In genomic region chr3:123783811-123784210, GRCh38 we compare ENCODE assay signal across 20 cellular contexts.
DNase-seq lines count a peak whose midpoint lies in the region; ATAC-seq, FAIRE-seq and TF ChIP-seq lines count a peak whose summit lies in the region.
"Had no signal": no experiment of that assay in that cellular context is flagged by ENCODE, and none has a peak within 500 bp of the region (broad histone marks: within the 10 kb centered on the region; RNA-seq: fewer than 3 reads in every experiment).

No MANE protein-coding gene starts in this region.

- H4K5ac ChIP-seq in IMR-90 (ENCODE audit: low read depth, low read length) = peak overlapping the region; percentile 96

- no peak overlapping the region for H2AFZ ChIP-seq in IMR-90 (replicated peaks; ENCODE audit: low read length, poor library complexity)

- peak overlapping the region; percentile 43 for H3K9ac ChIP-seq in IMR-90 (ENCODE audit: low read depth, low read length)

- peak overlapping the region; percentile 94 for H3K23ac ChIP-seq in IMR-90 (ENCODE audit: low read depth, low read length)

- peak overlapping the region; percentile 98 for H2BK20ac ChIP-seq in IMR-90 (ENCODE audit: low read depth, low read length)

- peak overlapping the region; percentile 64 for H3K56ac ChIP-seq in IMR-90 (ENCODE audit: extremely low read depth, insufficient read depth, low read length)

- no CpG with 5 or more reads among the region's 4 CpGs for WGBS in IMR-90 (ENCODE audit: extremely low coverage in 2 of 2, insufficient read length in 1 of 2), 2 experiments
- 33% methylated on average over 3 of the region's 4 CpGs for WGBS in right lobe of liver (ENCODE audit: insufficient coverage, low coverage, low lambda C conversion rate, missing lambda C conversion rate)
- WGBS in small intestine, 3 donors = 39 to 49% (median 48%) methylated on average over 4 of the region's 4 CpGs

- H2BK15ac ChIP-seq in IMR-90 (ENCODE audit: low read depth, low read length) = peak overlapping the region; percentile 93; the same call in 2 of the 3 replicates

- peak overlapping the region; percentile 96 for H2BK120ac ChIP-seq in IMR-90 (ENCODE audit: low read depth, low read length)

- intact Hi-C loops in IMR-90 (cut with micrococcal nuclease) = loop anchor here (2.0 to 5.0 kb wide), 2 partner anchors 33 to 98 kb away; partner anchors contain the start of gene MYLK
- intact Hi-C loops in right lobe of liver (cut with DNase I) = no loop called here

- POLR2A ChIA-PET in IMR-90 (lab: Charles Lee; ENCODE audit: unreplicated experiment) = no interaction called here

- H2AK5ac ChIP-seq in IMR-90 (ENCODE audit: low read depth, low read length) = peak overlapping the region; percentile 95

- H3K4me2 ChIP-seq in IMR-90 (ENCODE audit: low read depth, low read length) = no peak overlapping the region

- H3K4me1 ChIP-seq in IMR-90 (ENCODE audit: control insufficient read depth, insufficient read depth, low read length) = peaks cover 38% of the 10 kb centered on the region
- H3K4me1 ChIP-seq in right lobe of liver = peaks cover 0 to 29% (median 10%) of the 10 kb centered on the region in 4 donors
- H3K4me1 ChIP-seq in small intestine (ENCODE audit: control insufficient read depth in 2 of 2, insufficient read depth in 1 of 2, low read depth in 1 of 2, low read length in 1 of 2) = no peaks in the 10 kb centered on the region

- H3K4me3 ChIP-seq in IMR-90 (ENCODE audit: insufficient read depth, low read depth, low read length) = no peak overlapping the region
- no peak overlapping the region for H3K4me3 ChIP-seq in right lobe of liver
- no peak overlapping the region for H3K4me3 ChIP-seq in small intestine (ENCODE audit: low read depth in 1 of 2, low read length in 2 of 2)
- H3K4me3 ChIP-seq: lower lobe of right lung, ovary had no signal

- peaks cover 34 to 69% of the 10 kb centered on the region in 2 experiments; a peak in 3 of 4 replicates for H3K79me1 ChIP-seq in IMR-90 (ENCODE audit: low read depth in 1 of 2, low read length in 2 of 2)

- H4K20me1 ChIP-seq in IMR-90 (ENCODE audit: insufficient read depth, low read length) = peaks cover 7% of the 10 kb centered on the region; the same call in 1 of the 2 replicates

- in situ Hi-C loops in IMR-90 (cut with MboI; ENCODE audit: low sequenced_read_pairs) = no loop called here
- in situ Hi-C loops in GM13976 (cut with MboI; ENCODE audit: low sequenced_read_pairs, unreplicated experiment) = no loop called here

- TF ChIP-seq CTCF in IMR-90 (conservative IDR thresholded peaks at IDR 0.05; ENCODE audit: low read depth, low read length) = no peak
- TF ChIP-seq CTCF in right lobe of liver (IDR thresholded peaks at IDR 0.05) = no peak
- no peak for TF ChIP-seq CTCF in GM13976 (IDR thresholded peaks at IDR 0.05; ENCODE audit: borderline replicate concordance, control extremely low read depth, extremely low read depth, insufficient read depth, missing control alignments)

- H3K4ac ChIP-seq in IMR-90 (ENCODE audit: low read depth, low read length) = peak overlapping the region; percentile 98

- H3K36me3 ChIP-seq in IMR-90 (ENCODE audit: control insufficient read depth, insufficient read depth, low read length) (peaks cover 33% of the 10 kb centered on the region), right lobe of liver (peaks cover 0 to 13% (median 2%) of the 10 kb centered on the region in 4 donors), small intestine (ENCODE audit: control insufficient read depth in 2 of 2, insufficient read depth in 2 of 2, low read length in 2 of 2) (no peaks in the 10 kb centered on the region)
- H3K36me3 ChIP-seq: lower lobe of right lung, ovary, WERI-Rb-1 had no signal

- H3K9me3 ChIP-seq in IMR-90 (ENCODE audit: control insufficient read depth, insufficient read depth, low read length) (no peaks in the 10 kb centered on the region), right lobe of liver (no peaks in the 10 kb centered on the region), small intestine (ENCODE audit: control insufficient read depth, low read depth) (no peaks in the 10 kb centered on the region)
- H3K9me3 ChIP-seq: lower lobe of right lung, ovary had no signal

- no peak for FAIRE-seq in small intestine (lab: Jason Lieb, UNC)

- dilution Hi-C loops in IMR-90 (cut with HindIII; ENCODE audit: low sequenced_read_pairs, unreplicated experiment) = no loop called here

- H3K14ac ChIP-seq in IMR-90 (replicated peaks; ENCODE audit: low read depth, low read length) = peak overlapping the region; percentile 98

- peaks cover 39% of the 10 kb centered on the region for H3K9me1 ChIP-seq in IMR-90 (ENCODE audit: insufficient read depth, low read length)

- peak overlapping the region; percentile 94 to 96 for H4K8ac ChIP-seq in IMR-90 (ENCODE audit: low read depth in 2 of 2, low read length in 2 of 2)

- peak overlapping the region; percentile 93 for H3K27ac ChIP-seq in IMR-90 (ENCODE audit: insufficient read depth, low read length)
- peak overlapping the region in 1 of 3 donors; percentile 12 for H3K27ac ChIP-seq in right lobe of liver
- H3K27ac ChIP-seq in small intestine (ENCODE audit: low read depth in 1 of 2, low read length in 1 of 2) = peak overlapping the region in 1 of 2 donors; percentile 34
- H3K27ac ChIP-seq: lower lobe of right lung, ovary had no signal

- no TSS peak for BruUV-seq in IMR-90 (replicated peaks; lab: Mats Ljungman, UMichigan)

- H4K91ac ChIP-seq in IMR-90 (ENCODE audit: insufficient read depth, low read depth, low read length) = peak overlapping the region; percentile 99

- H2BK5ac ChIP-seq in IMR-90 (ENCODE audit: low read depth, low read length, poor library complexity, severe bottlenecking) = peak overlapping the region; percentile 90

- peak overlapping the region; percentile 65 for H3K18ac ChIP-seq in IMR-90 (ENCODE audit: low read depth, low read length)

- ATAC-seq in IMR-90 (ENCODE audit: low read depth) (peak; percentile 1; the same call in 1 of the 2 replicates), right lobe of liver (peak; percentile 29 to 69 (median 51))
- ATAC-seq: effector memory CD8-positive, alpha-beta T cell; lower lobe of right lung had no signal

- TF ChIP-seq POLR2A in IMR-90 (IDR thresholded peaks at IDR 0.05; ENCODE audit: low read depth, low read length) (no peak), right lobe of liver (IDR thresholded peaks at IDR 0.05) (no peak)

- DNase-seq in IMR-90 = no peak
- DNase-seq in dermis microvascular lymphatic vessel endothelial cell (ENCODE audit: low read depth in 2 of 2) = peak; percentile 76 to 90
- DNase-seq in right lobe of liver = no peak
- DNase-seq in small intestine = peak; percentile 18
- DNase-seq in GM13976 (ENCODE audit: low spot score) = no peak
- DNase-seq in NCI-H2196 (lab: John Stamatoyannopoulos, UW; ENCODE audit: unreplicated experiment) = no peak
- no peak for DNase-seq in DMS79 (lab: John Stamatoyannopoulos, UW)
- DNase-seq: activated CD8-positive, alpha-beta memory T cell treated with anti-CD3 and anti-CD28 coated beads, Interleukin-2, amount 50 U/mL, for 4 hours; activated naive CD8-positive, alpha-beta T cell treated with anti-CD3 and anti-CD28 coated beads, Interleukin-2, amount 10 ng/mL, durations not matched to agents 7 days and 5 days; effector memory CD8-positive, alpha-beta T cell; glutamatergic neuron; lower lobe of right lung; NCI-H1436 treated with DMSO at 0.1 percent for 48 hours; NCI-H2171 treated with DMSO at 0.1 percent for 48 hours; NCI-H526 treated with DMSO at 0.1 percent for 48 hours; ovary; SHP77 treated with DMSO at 0.1 percent for 48 hours; stimulated activated CD4-positive, alpha-beta T cell treated with anti-CD3 and anti-CD28 coated beads, Interleukin-2, amount 100 ng/mL, for 24 hours; stimulated activated naive CD4-positive, alpha-beta T cell; WERI-Rb-1 had no signal

- H3K27me3 ChIP-seq in IMR-90 (ENCODE audit: control insufficient read depth, insufficient read depth, low read length) (no peaks in the 10 kb centered on the region), right lobe of liver (no peaks in the 10 kb centered on the region), small intestine (ENCODE audit: control insufficient read depth in 2 of 2, insufficient read depth in 2 of 2, low read length in 2 of 2) (no peaks in the 10 kb centered on the region)
- H3K27me3 ChIP-seq: ovary had no signal

- CTCF ChIA-PET in IMR-90 (lab: Yijun Ruan, JAX) = no interaction called here

- no peak for TF ChIP-seq RAD21 in IMR-90 (IDR thresholded peaks at IDR 0.05; ENCODE audit: low read length)

- H2AK9ac ChIP-seq in IMR-90 (replicated peaks; ENCODE audit: low read depth, low read length, poor library complexity) = peak overlapping the region; percentile 71

TF ChIP-seq in IMR-90, 13 proteins besides CTCF, POLR2A, EP300 and RAD21 (continues in another document):
- TF ChIP-seq NFE2L2 (IDR thresholded peaks at IDR 0.05; ENCODE audit: low read depth, low read length) = no peak
- no peak for TF ChIP-seq RFX5 (IDR thresholded peaks at IDR 0.05; ENCODE audit: low read depth, low read length)
- TF ChIP-seq MXI1 (IDR thresholded peaks at IDR 0.05; ENCODE audit: borderline replicate concordance, low read depth, low read length) = no peak
- TF ChIP-seq RCOR1 (IDR thresholded peaks at IDR 0.05; ENCODE audit: insufficient replicate concordance, low read length) = no peak
- no peak for TF ChIP-seq BHLHE40 (IDR thresholded peaks at IDR 0.05; ENCODE audit: low read depth, low read length)
- no peak for TF ChIP-seq SMC3 (IDR thresholded peaks at IDR 0.05; ENCODE audit: low read depth, low read length)
- no peak for TF ChIP-seq MAFK (IDR thresholded peaks at IDR 0.05; ENCODE audit: low read depth, low read length)
- TF ChIP-seq CEBPB (IDR thresholded peaks at IDR 0.05; ENCODE audit: low read depth, low read length) = no peak
- no peak for TF ChIP-seq CHD1 (IDR thresholded peaks at IDR 0.05; ENCODE audit: low read depth, low read length)
- TF ChIP-seq, protein P1, sequence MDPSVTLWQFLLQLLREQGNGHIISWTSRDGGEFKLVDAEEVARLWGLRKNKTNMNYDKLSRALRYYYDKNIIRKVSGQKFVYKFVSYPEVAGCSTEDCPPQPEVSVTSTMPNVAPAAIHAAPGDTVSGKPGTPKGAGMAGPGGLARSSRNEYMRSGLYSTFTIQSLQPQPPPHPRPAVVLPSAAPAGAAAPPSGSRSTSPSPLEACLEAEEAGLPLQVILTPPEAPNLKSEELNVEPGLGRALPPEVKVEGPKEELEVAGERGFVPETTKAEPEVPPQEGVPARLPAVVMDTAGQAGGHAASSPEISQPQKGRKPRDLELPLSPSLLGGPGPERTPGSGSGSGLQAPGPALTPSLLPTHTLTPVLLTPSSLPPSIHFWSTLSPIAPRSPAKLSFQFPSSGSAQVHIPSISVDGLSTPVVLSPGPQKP (IDR thresholded peaks at IDR 0.05; ENCODE audit: borderline replicate concordance, low read depth, low read length) = no peak
- TF ChIP-seq FOS (IDR thresholded peaks at IDR 0.05; ENCODE audit: low read depth, low read length) = no peak

Comparison
In these comparisons a context has a peak if more than half of its experiments do, and no peak if none do; other contexts are left out.
1. DNase-seq: peak in dermis microvascular lymphatic vessel endothelial cell (2 of 2) and small intestine (single experiment); none in IMR-90 (single experiment), right lobe of liver (0 of 3), GM13976 (single experiment), NCI-H2196 (single experiment) and DMS79 (single experiment).